35 cellular contexts compared by ENCODE assay signal in the genomic region with DNA sequence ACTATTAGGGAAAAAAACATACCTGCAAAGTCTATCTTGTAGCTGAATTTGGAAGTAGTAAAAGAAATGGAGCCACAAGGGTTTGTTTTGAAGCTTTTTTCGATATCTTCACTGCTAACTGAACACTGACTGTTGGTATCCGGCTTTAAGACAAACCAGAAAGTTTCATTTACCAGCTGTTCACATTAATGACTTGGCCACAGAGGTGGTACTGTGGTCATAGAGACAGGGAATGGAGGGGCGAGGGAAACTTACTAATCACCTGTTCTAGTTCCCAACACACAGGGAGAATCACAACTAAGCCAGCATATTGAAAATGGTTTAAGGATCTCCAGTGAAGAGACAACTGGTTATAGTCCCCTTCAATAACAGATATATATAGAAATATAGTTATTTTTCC.
"Had no signal": no experiment of that assay in that cellular context is flagged by ENCODE, and none has a peak within 500 bp of the region (broad histone marks: within the 10 kb centered on the region; RNA-seq: fewer than 3 reads in every experiment).

No MANE protein-coding gene starts in this region.

- H3K27me3 ChIP-seq: adrenal gland, body of pancreas, brain microvascular endothelial cell, breast epithelium had no signal

- H3K4me1 ChIP-seq: breast epithelium had no signal

- DNase-seq: activated CD4-positive, alpha-beta memory T cell treated with anti-CD3 and anti-CD28 coated beads for 36 hours; activated CD4-positive, alpha-beta T cell treated with anti-CD3 and anti-CD28 coated beads for 4 hours; activated CD4-positive, alpha-beta T cell treated with anti-CD3 and anti-CD28 coated beads, Interleukin-2, amount 10 ng/mL, durations not matched to agents 24 days and 14 days; activated CD4-positive, alpha-beta T cell treated with anti-CD3 and anti-CD28 coated beads, Interleukin-2, amount 50 U/mL, for 1 hour; activated CD4-positive, alpha-beta T cell treated with anti-CD3 and anti-CD28 coated beads, Interleukin-2, amount 50 U/mL, for 4 hours; activated CD4-positive, CD25-positive, alpha-beta regulatory T cell; activated CD8-positive, alpha-beta memory T cell treated with anti-CD3 and anti-CD28 coated beads, Interleukin-2, amount 50 U/mL, for 4 hours; activated CD8-positive, alpha-beta T cell treated with anti-CD3 and anti-CD28 coated beads for 36 hours; activated effector memory CD4-positive, alpha-beta T cell treated with anti-CD3 and anti-CD28 coated beads, Interleukin-2, amount 50 U/mL, for 16 hours; activated gamma-delta T cell treated with Interleukin-2 at 50 U/mL for 16 hours; activated naive CD4-positive, alpha-beta T cell; activated naive CD4-positive, alpha-beta T cell treated with anti-CD3 and anti-CD28 coated beads for 36 hours; activated naive CD4-positive, alpha-beta T cell treated with anti-CD3 and anti-CD28 coated beads, Interleukin-2, amount 50 U/mL, for 16 hours; activated naive CD8-positive, alpha-beta T cell treated with anti-CD3 and anti-CD28 coated beads for 36 hours; activated T-cell treated with anti-CD3 and anti-CD28 coated beads for 4 hours; activated T-cell treated with anti-CD3 and anti-CD28 coated beads, Interleukin-2, amount 50 U/mL, for 1 hour; activated T-cell treated with anti-CD3 and anti-CD28 coated beads, Interleukin-2, amount 50 U/mL, for 4 hours; activated T-cell treated with anti-CD3 and anti-CD28 coated beads, Interleukin-2, amount 50 U/mL, for 72 hours; adrenal gland; amniotic stem cell; aorta; body of pancreas; brain microvascular endothelial cell; central memory CD4-positive, alpha-beta T cell; T-helper 1 cell; T-helper 2 cell; T-helper 9 cell had no signal

- H3K36me3 ChIP-seq: brain microvascular endothelial cell, breast epithelium had no signal

- ATAC-seq: activated CD4-positive, CD25-positive, alpha-beta regulatory T cell treated with anti-CD3 and anti-CD28 coated beads, Interleukin-2, amount 50 U/mL, for 24 hours; activated CD8-positive, alpha-beta T cell treated with anti-CD3 and anti-CD28 coated beads for 36 hours; activated naive CD4-positive, alpha-beta T cell treated with anti-CD3 and anti-CD28 coated beads, Interleukin-2, amount 50 U/mL, for 72 hours; activated T-cell treated with anti-CD3 and anti-CD28 coated beads, Interleukin-2, amount 50 U/mL, for 4 hours; activated T-cell treated with anti-CD3 and anti-CD28 coated beads, Interleukin-2, amount 50 U/mL, for 72 hours; activated T-helper 17 cell treated with anti-CD3 and anti-CD28 coated beads, Interleukin-2, amount 50 U/mL, for 72 hours; body of pancreas; WTC11 had no signal

- H3K9me3 ChIP-seq: adrenal gland, body of pancreas, breast epithelium had no signal

- FAIRE-seq: astrocyte, TTC549 had no signal

- H3K4me3 ChIP-seq: adrenal gland, body of pancreas, breast epithelium had no signal

- H3K27ac ChIP-seq: adrenal gland, body of pancreas, brain microvascular endothelial cell, breast epithelium, VCaP had no signal
